8 cellular contexts compared by ENCODE assay signal in genomic region chr11:210122-210802, GRCh38. TPM values are rescaled to one million over a fixed set of nuclear protein-coding genes. Genes with fewer than 3 reads are reported as not detected.
DNase-seq lines count a peak whose midpoint lies in the region; ATAC-seq, FAIRE-seq and TF ChIP-seq lines count a peak whose summit lies in the region.

No MANE protein-coding gene starts in this region.

- peak overlapping the region; percentile 63 for H3K18ac ChIP-seq in trophoblast cell (ENCODE audit: low read length)

- H3K9me3 Mint-ChIP-seq in endothelial cell (ENCODE audit: unreplicated experiment), result no peaks in the 10 kb centered on the region

- peak overlapping the region; percentile 92 for H3K4me2 ChIP-seq in trophoblast cell (ENCODE audit: low read length)

- H3K23ac ChIP-seq in trophoblast cell (ENCODE audit: low read length), result no peak overlapping the region

- H3K4me1 ChIP-seq in trophoblast cell (ENCODE audit: control insufficient read depth in 1 of 2, insufficient read depth in 2 of 2, low read length in 2 of 2), result peaks cover 24 to 37% of the 10 kb centered on the region in 2 experiments

- H3K14ac ChIP-seq in trophoblast cell (ENCODE audit: low read length), result peak overlapping the region; percentile 35

- H2BK12ac ChIP-seq in trophoblast cell (ENCODE audit: low read length), result peak overlapping the region; percentile 47

- H4K91ac ChIP-seq in trophoblast cell (ENCODE audit: low read depth, low read length), result peak overlapping the region; percentile 74

- H3K27ac ChIP-seq in trophoblast cell (ENCODE audit: low read depth, low read length), result peak overlapping the region; percentile 75

- H3K9ac ChIP-seq in trophoblast cell (ENCODE audit: low read length), result peak overlapping the region; percentile 23

- H3K27ac Mint-ChIP-seq in endothelial cell (ENCODE audit: unreplicated experiment), result peak overlapping the region; percentile 52

- peak overlapping the region; percentile 60 for H2BK5ac ChIP-seq in trophoblast cell (ENCODE audit: low read depth, low read length, poor library complexity)

- peak overlapping the region; percentile 99 for H3K4me3 Mint-ChIP-seq in endothelial cell (ENCODE audit: unreplicated experiment)

- no peak for FAIRE-seq in RCC 7860 (lab: Jason Lieb, UNC)

- H3K36me3 ChIP-seq in trophoblast cell (ENCODE audit: control insufficient read depth in 1 of 2, insufficient read depth in 2 of 2, low read length in 2 of 2), result peaks cover 61 to 64% of the 10 kb centered on the region in 2 experiments

- no peaks in the 10 kb centered on the region for H3K9me3 ChIP-seq in trophoblast cell (ENCODE audit: insufficient read depth, low read depth, low read length)

- H3K4me3 ChIP-seq in trophoblast cell (ENCODE audit: low read depth, low read length), result no peak overlapping the region

- ATAC-seq in HG03565 (IDR thresholded peaks at IDR 0.05; ENCODE audit: unreplicated experiment) (no peak), GM18502 (IDR thresholded peaks at IDR 0.05; ENCODE audit: poor library complexity, unreplicated experiment) (no peak)

- H3K79me2 ChIP-seq in trophoblast cell (ENCODE audit: control insufficient read depth, insufficient read depth, low read length, poor library complexity), result peaks cover 37% of the 10 kb centered on the region

- no CpG with 5 or more reads among the region's 9 CpGs for WGBS in trophoblast cell (ENCODE audit: extremely low coverage, insufficient coverage, insufficient read length)

- H3K79me1 ChIP-seq in trophoblast cell (ENCODE audit: low read length), result peaks cover 24% of the 10 kb centered on the region

- no peak for TF ChIP-seq CTCF in endothelial cell (IDR thresholded peaks at IDR 0.05; ENCODE audit: unreplicated experiment)

- H2BK120ac ChIP-seq in trophoblast cell (ENCODE audit: insufficient read depth, low read length, poor library complexity), result peak overlapping the region; percentile 25

- no peak overlapping the region for H2AFZ ChIP-seq in trophoblast cell (ENCODE audit: insufficient read depth, low read length, poor library complexity)

- H4K12ac ChIP-seq in trophoblast cell (ENCODE audit: low read depth, low read length), result no peak overlapping the region

- H3K27me3 Mint-ChIP-seq in endothelial cell (ENCODE audit: unreplicated experiment), result peaks cover 23% of the 10 kb centered on the region

- no peaks in the 10 kb centered on the region for H3K27me3 ChIP-seq in trophoblast cell (ENCODE audit: insufficient read depth, low read length)

- H3K4ac ChIP-seq in trophoblast cell (ENCODE audit: low read depth, low read length), result peak overlapping the region; percentile 93

- peak; percentile 93 for DNase-seq in EL
- DNase-seq in RCC 7860 (ENCODE audit: low spot score), result peak; percentile 68
- no peak for DNase-seq in endothelial cell (ENCODE audit: low spot score)
- peak; percentile 40 to 60 for DNase-seq in trophoblast cell
- no peak for DNase-seq in DMS53 treated with DMSO at 0.1 percent for 48 hours (lab: John Stamatoyannopoulos, UW; ENCODE audit: unreplicated experiment)
- no peak for DNase-seq in stimulated activated CD4-positive, alpha-beta T cell treated with anti-CD3 and anti-CD28 coated beads, Interleukin-4, amount 100 ng/mL, for 4 hours

- peak overlapping the region; percentile 82 for H2AK5ac ChIP-seq in trophoblast cell (ENCODE audit: low read length)

- peaks cover 27% of the 10 kb centered on the region for H3K36me3 Mint-ChIP-seq in endothelial cell (ENCODE audit: low read depth, unreplicated experiment)

- peaks cover 25% of the 10 kb centered on the region for H3K4me1 Mint-ChIP-seq in endothelial cell (ENCODE audit: unreplicated experiment)

- peak overlapping the region; percentile 8 for H4K8ac ChIP-seq in trophoblast cell (ENCODE audit: low read depth, low read length)

RNA-seq across cellular contexts. Expression of gene RIC8A, which starts 2.8 kb away (rescaled TPM):
- 89.2 TPM for total RNA-seq in endothelial cell (ENCODE audit: unreplicated experiment)
- polyA plus RNA-seq in trophoblast cell (2013), result 90.3 and 95.7 TPM in 2 replicates

RNA-seq across cellular contexts. Expression of gene BET1L, which starts 3.1 kb away (rescaled TPM):
- total RNA-seq in endothelial cell (ENCODE audit: unreplicated experiment), result 64.4 TPM
- polyA plus RNA-seq in trophoblast cell (2013), result 45.4 and 47.1 TPM in 2 replicates

RNA-seq across cellular contexts. Expression of gene SCGB1C1, which starts 17.4 kb away (rescaled TPM):
- not detected for total RNA-seq in endothelial cell (ENCODE audit: unreplicated experiment)
- polyA plus RNA-seq in trophoblast cell (2013), result not detected in 2 replicates

RNA-seq across cellular contexts. Expression of gene SIRT3, which starts 25.9 kb away (rescaled TPM):
- total RNA-seq in endothelial cell (ENCODE audit: unreplicated experiment), result 23.4 TPM
- 10.8 and 11.5 TPM in 2 replicates for polyA plus RNA-seq in trophoblast cell (2013)

RNA-seq across cellular contexts. Expression of gene PSMD13, which starts 26.5 kb away (rescaled TPM):
- total RNA-seq in endothelial cell (ENCODE audit: unreplicated experiment), result 189 TPM
- 94.6 and 95.0 TPM in 2 replicates for polyA plus RNA-seq in trophoblast cell (2013)

Comparison
In these comparisons a context has a peak if more than half of its experiments do, and no peak if none do; other contexts are left out.
1. DNase-seq: peak in EL (single experiment), RCC 7860 (single experiment) and trophoblast cell (2 of 2); none in endothelial cell (single experiment), DMS53 treated with DMSO at 0.1 percent for 48 hours (single experiment) and stimulated activated CD4-positive, alpha-beta T cell treated with anti-CD3 and anti-CD28 coated beads, Interleukin-4, amount 100 ng/mL, for 4 hours (0 of 2).